28 cellular contexts compared by ENCODE assay signal in genomic region chr2:23346781-23347180, GRCh38.
"Had no signal": no experiment of that assay in that cellular context is flagged by ENCODE, and none has a peak within 500 bp of the region (broad histone marks: within the 10 kb centered on the region; RNA-seq: fewer than 3 reads in every experiment).

No MANE protein-coding gene starts in this region.

- H3K36me3 Mint-ChIP-seq: naive thymus-derived CD8-positive, alpha-beta T cell; natural killer cell treated with Interleukin-12 subunit alpha and Interleukin-12 subunit beta and Interleukin-15 and Interleukin-18, amount 100 ng/mL, for 72 hours; stimulated activated effector memory CD8-positive, alpha-beta T cell treated with anti-CD3 and anti-CD28 coated beads, Interleukin-12 subunit alpha, Interleukin-12 subunit beta, amount 100 ng/mL, for 72 hours; stimulated activated naive B cell treated with anti-CD40 and anti-IgM and Interleukin-4, amounts not matched to agents 10 μg/mL and 1 μg/mL and 100 μg/mL, for 72 hours had no signal

- H3K4me1 ChIP-seq: parathyroid adenoma had no signal

- H3K4me3 ChIP-seq: ovary, psoas muscle, right lobe of liver, sigmoid colon, stomach, thoracic aorta, thyroid gland, tibial nerve, upper lobe of left lung, vagina had no signal

- H3K9me3 Mint-ChIP-seq: naive thymus-derived CD8-positive, alpha-beta T cell; natural killer cell treated with Interleukin-12 subunit alpha and Interleukin-12 subunit beta and Interleukin-15 and Interleukin-18, amount 100 ng/mL, for 72 hours; stimulated activated effector memory CD8-positive, alpha-beta T cell treated with anti-CD3 and anti-CD28 coated beads, Interleukin-12 subunit alpha, Interleukin-12 subunit beta, amount 100 ng/mL, for 72 hours; stimulated activated naive B cell treated with anti-CD40 and anti-IgM and Interleukin-4, amounts not matched to agents 10 μg/mL and 1 μg/mL and 100 μg/mL, for 72 hours; stimulated activated naive CD8-positive, alpha-beta T cell treated with anti-CD3 and anti-CD28 coated beads, Interleukin-15, Interleukin-2, amounts not matched to agents 100 ng/mL and 50 ng/mL, for 24 hours had no signal

- H3K27me3 Mint-ChIP-seq: stimulated activated naive CD8-positive, alpha-beta T cell treated with anti-CD3 and anti-CD28 coated beads, Interleukin-15, Interleukin-2, amounts not matched to agents 100 ng/mL and 50 ng/mL, for 24 hours had no signal

- DNase-seq: naive thymus-derived CD8-positive, alpha-beta T cell; nephron progenitor cell; occipital lobe; ovary; psoas muscle; right cardiac atrium; right lobe of liver; sigmoid colon; small intestine; stimulated activated CD4-positive, alpha-beta T cell treated with anti-CD3 and anti-CD28 coated beads, Interleukin-15, amount 100 ng/mL, for 24 hours; stimulated activated CD4-positive, alpha-beta T cell treated with anti-CD3 and anti-CD28 coated beads, Interleukin-2, amount 100 ng/mL, for 24 hours; stimulated activated CD4-positive, alpha-beta T cell treated with anti-CD3 and anti-CD28 coated beads, Interleukin-2, amount 100 ng/mL, for 48 hours; stimulated activated CD4-positive, alpha-beta T cell treated with anti-CD3 and anti-CD28 coated beads, Interleukin-4, amount 100 ng/mL, for 24 hours; stimulated activated naive B cell treated with anti-CD40 and anti-IgM and Interleukin-4, amounts not matched to agents 10 μg/mL and 1 μg/mL and 100 μg/mL, for 72 hours; stimulated activated naive CD4-positive, alpha-beta T cell treated with Interleukin-2 at 50 U/mL for 16 hours; stomach; thyroid gland; trophoblast cell; upper lobe of left lung had no signal

- H3K9ac ChIP-seq: parathyroid adenoma had no signal

- ATAC-seq: naive thymus-derived CD8-positive, alpha-beta T cell; natural killer cell treated with Interleukin-12 subunit alpha and Interleukin-12 subunit beta and Interleukin-15 and Interleukin-18, amount 100 ng/mL, for 72 hours; psoas muscle; right cardiac atrium; right lobe of liver; stimulated activated effector memory CD8-positive, alpha-beta T cell treated with anti-CD3 and anti-CD28 coated beads, Interleukin-12 subunit alpha, Interleukin-12 subunit beta, amount 100 ng/mL, for 72 hours had no signal

- H3K27me3 ChIP-seq: ovary, right lobe of liver, sigmoid colon, thyroid gland, tibial nerve, upper lobe of left lung, vagina had no signal

- H3K4me1 Mint-ChIP-seq: stimulated activated effector memory CD8-positive, alpha-beta T cell treated with anti-CD3 and anti-CD28 coated beads, Interleukin-12 subunit alpha, Interleukin-12 subunit beta, amount 100 ng/mL, for 72 hours had no signal

- H2AFZ ChIP-seq: parathyroid adenoma had no signal

- H3K36me3 ChIP-seq: ovary, right lobe of liver, sigmoid colon, stomach, thoracic aorta, thyroid gland, tibial nerve, upper lobe of left lung, vagina had no signal

- H3K4me3 Mint-ChIP-seq: naive thymus-derived CD8-positive, alpha-beta T cell; natural killer cell treated with Interleukin-12 subunit alpha and Interleukin-12 subunit beta and Interleukin-15 and Interleukin-18, amount 100 ng/mL, for 72 hours; nephron progenitor cell; neural crest cell; stimulated activated effector memory CD8-positive, alpha-beta T cell treated with anti-CD3 and anti-CD28 coated beads, Interleukin-12 subunit alpha, Interleukin-12 subunit beta, amount 100 ng/mL, for 72 hours; stimulated activated naive B cell treated with anti-CD40 and anti-IgM and Interleukin-4, amounts not matched to agents 10 μg/mL and 1 μg/mL and 100 μg/mL, for 72 hours; stimulated activated naive CD8-positive, alpha-beta T cell treated with anti-CD3 and anti-CD28 coated beads, Interleukin-15, Interleukin-2, amounts not matched to agents 100 ng/mL and 50 ng/mL, for 24 hours had no signal

- H3K27ac Mint-ChIP-seq: natural killer cell treated with Interleukin-12 subunit alpha and Interleukin-12 subunit beta and Interleukin-15 and Interleukin-18, amount 100 ng/mL, for 72 hours; nephron progenitor cell; progenitor cell of endocrine pancreas; stimulated activated effector memory CD8-positive, alpha-beta T cell treated with anti-CD3 and anti-CD28 coated beads, Interleukin-12 subunit alpha, Interleukin-12 subunit beta, amount 100 ng/mL, for 72 hours; stimulated activated naive B cell treated with anti-CD40 and anti-IgM and Interleukin-4, amounts not matched to agents 10 μg/mL and 1 μg/mL and 100 μg/mL, for 72 hours; stimulated activated naive CD8-positive, alpha-beta T cell treated with anti-CD3 and anti-CD28 coated beads, Interleukin-15, Interleukin-2, amounts not matched to agents 100 ng/mL and 50 ng/mL, for 24 hours had no signal

- H3K27ac ChIP-seq: ovary, parathyroid adenoma, psoas muscle, right lobe of liver, sigmoid colon, stomach, thoracic aorta, thyroid gland, tibial nerve, upper lobe of left lung, vagina had no signal

- H3K9me3 ChIP-seq: ovary, psoas muscle, right lobe of liver, sigmoid colon, stomach, thoracic aorta, thyroid gland, tibial nerve, upper lobe of left lung, vagina had no signal
